In the genomic region with DNA sequence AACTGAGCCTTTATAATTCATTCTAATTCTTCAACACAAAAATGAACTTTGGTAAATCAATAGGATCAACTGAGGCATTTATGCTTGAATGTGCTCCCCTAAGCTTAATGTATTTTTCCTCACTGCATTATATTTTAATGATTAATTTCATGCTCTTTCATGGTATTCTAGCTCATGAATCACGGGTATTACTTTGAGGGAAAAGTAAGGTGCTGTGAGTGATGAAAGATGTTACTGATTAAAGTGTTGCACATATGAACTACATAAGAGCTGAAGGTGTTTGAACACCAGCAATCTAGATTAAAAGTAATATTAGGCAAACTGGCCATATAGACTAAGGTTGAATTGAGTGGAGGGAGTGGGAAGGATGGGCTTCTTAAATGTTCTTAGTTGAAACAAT, we compare ENCODE assay signal across 10 cellular contexts. TPM values are rescaled to one million over a fixed set of nuclear protein-coding genes. Genes with fewer than 3 reads are reported as not detected.
DNase-seq lines count a peak whose midpoint lies in the region; ATAC-seq and TF ChIP-seq lines count a peak whose summit lies in the region.
"Had no signal": no experiment of that assay in that cellular context is flagged by ENCODE, and none has a peak within 500 bp of the region (broad histone marks: within the 10 kb centered on the region; RNA-seq: fewer than 3 reads in every experiment).

No MANE protein-coding gene starts in this region.

- H3K9ac ChIP-seq in MM.1S (ENCODE audit: low read length), result no peak overlapping the region

- DNase-seq in CD14-positive monocyte (ENCODE audit: low spot score) (no peak), MM.1S (no peak), coronary artery (ENCODE audit: low spot score) (no peak), osteocyte (ENCODE audit: extremely low spot score, unreplicated experiment) (no peak), NCI-H69 (lab: John Stamatoyannopoulos, UW) (no peak), NCI-H2107 (lab: John Stamatoyannopoulos, UW) (no peak), germinal center (ENCODE audit: low spot score) (no peak)
- DNase-seq: caudate nucleus, T1000 had no signal

- peaks cover 16% of the 10 kb centered on the region; the same call in 1 of the 2 replicates for H3K4me1 ChIP-seq in MM.1S (ENCODE audit: low read length)

- H3K27me3 Mint-ChIP-seq in CD14-positive monocyte (ENCODE audit: low read depth in 3 of 3) (peaks cover 0 to 1% (median 0%) of the 10 kb centered on the region in 3 donors), osteocyte (ENCODE audit: unreplicated experiment) (no peaks in the 10 kb centered on the region)

- H4K20me1 ChIP-seq in MM.1S (ENCODE audit: insufficient read depth, low read length), result no peaks in the 10 kb centered on the region

- H3K27ac ChIP-seq in MM.1S (ENCODE audit: low read length) (no peak overlapping the region), coronary artery (peak overlapping the region in 1 of 2 donors; percentile 96)

- no peaks in the 10 kb centered on the region for H3K27me3 ChIP-seq in MM.1S (replicated peaks; ENCODE audit: insufficient read depth, low read length)

- H3K4me1 Mint-ChIP-seq in CD14-positive monocyte (peaks cover 56% of the 10 kb centered on the region), osteocyte (ENCODE audit: unreplicated experiment) (peaks cover 41% of the 10 kb centered on the region)

- peak overlapping the region; percentile 61 for H3K4me2 ChIP-seq in MM.1S (ENCODE audit: low read depth, low read length)

- H3K36me3 Mint-ChIP-seq in CD14-positive monocyte (peaks cover 7 to 10% of the 10 kb centered on the region in 2 donors), osteocyte (ENCODE audit: unreplicated experiment) (peaks cover 2% of the 10 kb centered on the region)

- no peak for ATAC-seq in HG03280 (IDR thresholded peaks at IDR 0.05; ENCODE audit: unreplicated experiment)

- H3K4me3 ChIP-seq in MM.1S (ENCODE audit: low read length), result peak overlapping the region; percentile 81
- H3K4me3 ChIP-seq in coronary artery, result peak overlapping the region; percentile 92

- H3K9me3 Mint-ChIP-seq in CD14-positive monocyte (no peaks in the 10 kb centered on the region), osteocyte (ENCODE audit: unreplicated experiment) (peaks cover 4% of the 10 kb centered on the region)

- H3K9me3 ChIP-seq in MM.1S (replicated peaks; ENCODE audit: insufficient read depth, low read length), result no peaks in the 10 kb centered on the region

- peaks cover 62% of the 10 kb centered on the region for H3K79me2 ChIP-seq in MM.1S (ENCODE audit: low read length)

- no peaks in the 10 kb centered on the region for H3K9me2 ChIP-seq in MM.1S (replicated peaks; ENCODE audit: insufficient read depth, low read length)

- H2AFZ ChIP-seq in MM.1S (ENCODE audit: low read length), result no peak overlapping the region

- no peaks in the 10 kb centered on the region for H3K36me3 ChIP-seq in MM.1S (replicated peaks; ENCODE audit: insufficient read depth, low read length)

- TF ChIP-seq CTCF in CD14-positive monocyte (IDR thresholded peaks at IDR 0.05) (no peak), MM.1S (IDR thresholded peaks at IDR 0.05; ENCODE audit: low read length) (no peak), coronary artery (IDR thresholded peaks at IDR 0.05) (no peak), osteocyte (IDR thresholded peaks at IDR 0.05) (no peak)

- H3K27ac Mint-ChIP-seq in CD14-positive monocyte, result peak overlapping the region; percentile 59 to 97 (median 96)
- peak overlapping the region; percentile 97 for H3K27ac Mint-ChIP-seq in osteocyte (ENCODE audit: unreplicated experiment)

- H3K4me3 Mint-ChIP-seq in CD14-positive monocyte (peak overlapping the region; percentile 89 to 95), osteocyte (ENCODE audit: unreplicated experiment) (peak overlapping the region; percentile 95)

- H3F3A ChIP-seq in MM.1S (ENCODE audit: insufficient read depth, low read length), result peaks cover 10% of the 10 kb centered on the region

- intact Hi-C loops in CD14-positive monocyte (cut with micrococcal nuclease), result no loop called here

RNA-seq across cellular contexts. Expression of a gene that starts 1.9 kb away (rescaled TPM):
- 100 to 1,000 TPM; 144 to 171 TPM for polyA plus RNA-seq in CD14-positive monocyte
- total RNA-seq in osteocyte, result 42.8 and 44.0 TPM in 2 replicates
